Comparison of ENCODE assay signal across 8 cellular contexts in genomic region chr16:89330177-89330856, GRCh38.
DNase-seq lines count a peak whose midpoint lies in the region; ATAC-seq, FAIRE-seq and TF ChIP-seq lines count a peak whose summit lies in the region.

No MANE protein-coding gene starts in this region.

- peak overlapping the region; percentile 68 for H3K27ac ChIP-seq in astrocyte (ENCODE audit: low read depth, low read length)
- peak overlapping the region; percentile 48 to 66 for H3K27ac ChIP-seq in liver (ENCODE audit: low read depth in 1 of 2, low read length in 2 of 2)

- H3K4me1 ChIP-seq in astrocyte (ENCODE audit: insufficient read depth, low read length) (peaks cover 65% of the 10 kb centered on the region), liver (ENCODE audit: control insufficient read depth in 4 of 4, insufficient read depth in 4 of 4, low read length in 3 of 4) (peaks cover 4 to 50% (median 28%) of the 10 kb centered on the region in 4 donors)

- H3K4me2 ChIP-seq in astrocyte (ENCODE audit: low read length) = peak overlapping the region; percentile 72

- H3K36me3 ChIP-seq in astrocyte (ENCODE audit: insufficient read depth, low read length) (no peaks in the 10 kb centered on the region), liver (ENCODE audit: control insufficient read depth in 4 of 4, insufficient read depth in 3 of 4, low read depth in 1 of 4, low read length in 3 of 4) (no peaks in the 10 kb centered on the region)

- peak overlapping the region in 1 of 2 donors; percentile 64 for H3K4me3 Mint-ChIP-seq in CD14-positive monocyte
- no peak overlapping the region for H3K4me3 Mint-ChIP-seq in astrocyte (ENCODE audit: unreplicated experiment)

- H3K27me3 Mint-ChIP-seq in CD14-positive monocyte (ENCODE audit: low read depth in 3 of 3) (no peaks in the 10 kb centered on the region), astrocyte (ENCODE audit: low read depth, unreplicated experiment) (no peaks in the 10 kb centered on the region)

- H3K27me3 ChIP-seq in astrocyte (ENCODE audit: insufficient read depth, low read length) (no peaks in the 10 kb centered on the region), liver (ENCODE audit: control insufficient read depth in 4 of 4, insufficient read depth in 4 of 4, low read length in 3 of 4) (no peaks in the 10 kb centered on the region)

- H3K9ac ChIP-seq in astrocyte (ENCODE audit: low read length) = peak overlapping the region; percentile 33
- no peak overlapping the region for H3K9ac ChIP-seq in liver (ENCODE audit: low read depth in 1 of 2, low read length in 2 of 2)

- H3K4me1 Mint-ChIP-seq in CD14-positive monocyte = peaks cover 60% of the 10 kb centered on the region
- H3K4me1 Mint-ChIP-seq in astrocyte (ENCODE audit: low read depth, unreplicated experiment) = peaks cover 65% of the 10 kb centered on the region

- peak in 1 of 2 donors; percentile 23 for TF ChIP-seq RAD21 in liver (IDR thresholded peaks at IDR 0.05)

- intact Hi-C loops in CD14-positive monocyte (cut with micrococcal nuclease) = loop anchor here (5.0 kb wide), 2 partner anchors 177 to 227 kb away; partner anchors contain the start of gene SPG7 (in 1 of the 2)

- H3K27ac Mint-ChIP-seq in CD14-positive monocyte (peak overlapping the region in 6 of 7 donors; percentile 66 to 87 (median 79)), astrocyte (ENCODE audit: unreplicated experiment) (peak overlapping the region; percentile 53)

- H4K20me1 ChIP-seq in astrocyte (ENCODE audit: insufficient read depth, low read length) = peaks cover 40% of the 10 kb centered on the region

- no peak for TF ChIP-seq CTCF in CD14-positive monocyte (IDR thresholded peaks at IDR 0.05)
- TF ChIP-seq CTCF in astrocyte (IDR thresholded peaks at IDR 0.05; ENCODE audit: insufficient read depth, low read depth, low read length) = no peak
- no peak for TF ChIP-seq CTCF in liver (IDR thresholded peaks at IDR 0.05; ENCODE audit: low read depth, low read length, missing input control)
- no peak for TF ChIP-seq CTCF in omental fat pad (IDR thresholded peaks at IDR 0.05)
- TF ChIP-seq CTCF in GM10248 (IDR thresholded peaks at IDR 0.05; ENCODE audit: control extremely low read depth, extremely low read depth, low read depth, missing control alignments) = no peak

- FAIRE-seq in astrocyte (lab: Jason Lieb, UNC) = no peak

- no peak for ATAC-seq in GM19455 (IDR thresholded peaks at IDR 0.05; ENCODE audit: unreplicated experiment)
- no peak for ATAC-seq in omental fat pad (ENCODE audit: low FRiP score)

- H3K9me3 ChIP-seq in astrocyte (ENCODE audit: insufficient read depth, low read depth, low read length) (no peaks in the 10 kb centered on the region), liver (ENCODE audit: control insufficient read depth in 4 of 4, low read length in 3 of 4) (no peaks in the 10 kb centered on the region)

- CTCF ChIA-PET in GM10248 (lab: Yijun Ruan, JAX) = interaction anchor here (1.1 to 1.4 kb wide), 2 partner anchors 153 to 236 kb away, joined by 3 read pairs; no protein-coding TSS in a partner anchor

- H3K9me3 Mint-ChIP-seq in CD14-positive monocyte = no peaks in the 10 kb centered on the region
- no peaks in the 10 kb centered on the region for H3K9me3 Mint-ChIP-seq in astrocyte (ENCODE audit: unreplicated experiment)

- peaks cover 96% of the 10 kb centered on the region for H3K79me2 ChIP-seq in astrocyte (ENCODE audit: insufficient read depth, low read length)

- POLR2A ChIA-PET in GM10248 (lab: Yijun Ruan, JAX) = interaction anchor here (0.6 kb wide), 1 partner anchor 47 kb away, joined by 3 read pairs; no protein-coding TSS in a partner anchor

- H3K4me3 ChIP-seq in astrocyte (ENCODE audit: insufficient read depth, low read depth, low read length) (no peak overlapping the region), liver (ENCODE audit: low read depth in 1 of 3, low read length in 3 of 3) (no peak overlapping the region)

- no peak for DNase-seq in CD14-positive monocyte (ENCODE audit: low spot score)
- DNase-seq in LoVo (ENCODE audit: low spot score) = peak; percentile 70
- DNase-seq in astrocyte (ENCODE audit: low read depth) = peak; percentile 66
- no peak for DNase-seq in NCI-H82 (lab: John Stamatoyannopoulos, UW)
- no peak for DNase-seq in omental fat pad (ENCODE audit: low spot score)
- DNase-seq in GM10248 (ENCODE audit: extremely low spot score) = no peak

- no peak overlapping the region for H2AFZ ChIP-seq in astrocyte (ENCODE audit: low read depth, low read length)

- H3K36me3 Mint-ChIP-seq in CD14-positive monocyte (peaks cover 3 to 11% of the 10 kb centered on the region in 2 donors), astrocyte (ENCODE audit: low read depth, unreplicated experiment) (peaks cover 6% of the 10 kb centered on the region)

- WGBS in liver = 57% methylated on average over 25 of the region's 25 CpGs

TF ChIP-seq in liver, 16 proteins besides CTCF, POLR2A, EP300 and RAD21:
- TF ChIP-seq TAF1 (conservative IDR thresholded peaks at IDR 0.05) = no peak

Comparison
In these comparisons a context has a peak if more than half of its experiments do, and no peak if none do; other contexts are left out.
1. DNase-seq: peak in LoVo (single experiment) and astrocyte (single experiment); none in CD14-positive monocyte (single experiment), NCI-H82 (single experiment), omental fat pad (single experiment) and GM10248 (single experiment).